Comparison of ENCODE assay signal across 14 cellular contexts in genomic region chr1:9435101-9435636, GRCh38.
DNase-seq lines count a peak whose midpoint lies in the region; ATAC-seq, FAIRE-seq and TF ChIP-seq lines count a peak whose summit lies in the region.
"Had no signal": no experiment of that assay in that cellular context is flagged by ENCODE, and none has a peak within 500 bp of the region (broad histone marks: within the 10 kb centered on the region; RNA-seq: fewer than 3 reads in every experiment).

No MANE protein-coding gene starts in this region.

- no peak for FAIRE-seq in A549 (lab: Jason Lieb, UNC)
- no peak for FAIRE-seq in bronchial epithelial cell (lab: Jason Lieb, UNC)

- CTCF ChIA-PET in A549 (lab: Yijun Ruan, JAX), result interaction anchor here (1.2 to 1.8 kb wide), 2 partner anchors 21 to 50 kb away, joined by 3 to 8 read pairs; no protein-coding TSS in a partner anchor

- H3K27ac Mint-ChIP-seq in progenitor cell of endocrine pancreas, result peak overlapping the region; percentile 86
- H3K27ac Mint-ChIP-seq: activated CD4-positive, alpha-beta T cell treated with anti-CD3 and anti-CD28 coated beads, Interleukin-2, amount 10 ng/mL, durations not matched to agents 24 days and 14 days; activated naive CD4-positive, alpha-beta T cell treated with anti-CD3 and anti-CD28 coated beads, Interleukin-2, amount 10 ng/mL, durations not matched to agents 7 days and 5 days; effector memory CD8-positive, alpha-beta T cell had no signal

- TF ChIP-seq EP300 in A549 (IDR thresholded peaks at IDR 0.05), result no peak

- H4K20me1 ChIP-seq in hepatocyte (ENCODE audit: insufficient read depth, poor library complexity, severe bottlenecking), result no peaks in the 10 kb centered on the region

- H3K27me3 ChIP-seq in bronchial epithelial cell (ENCODE audit: control insufficient read depth, insufficient read depth, low read length) (no peaks in the 10 kb centered on the region), hepatocyte (no peaks in the 10 kb centered on the region)

- no peak for TF ChIP-seq POLR2A in A549 (IDR thresholded peaks at IDR 0.05; ENCODE audit: low read length)

- no peaks in the 10 kb centered on the region for H3K27me3 Mint-ChIP-seq in progenitor cell of endocrine pancreas

- peak overlapping the region; percentile 63 to 86; a peak in 4 of 6 replicates for H3K27ac ChIP-seq in A549
- H3K27ac ChIP-seq in hepatocyte, result peak overlapping the region; percentile 89

- H3K79me2 ChIP-seq in hepatocyte, result no peaks in the 10 kb centered on the region

- 30% methylated on average over 4 of the region's 4 CpGs for WGBS in A549 (ENCODE audit: missing lambda C conversion rate)
- 40% methylated on average over 4 of the region's 4 CpGs for WGBS in hepatocyte (ENCODE audit: low lambda C conversion rate, missing lambda C conversion rate)

- peak overlapping the region; percentile 21; the same call in 1 of the 3 replicates for H3K4me2 ChIP-seq in A549
- peak overlapping the region; percentile 22 for H3K4me2 ChIP-seq in hepatocyte

- no peak for ATAC-seq in A549
- no peak for ATAC-seq in HG02763 (IDR thresholded peaks at IDR 0.05; ENCODE audit: unreplicated experiment)
- ATAC-seq in GM19463 (IDR thresholded peaks at IDR 0.05; ENCODE audit: unreplicated experiment), result no peak
- ATAC-seq: effector memory CD8-positive, alpha-beta T cell; HCT116 had no signal

- POLR2A ChIA-PET in A549 (lab: Yijun Ruan, JAX), result no interaction called here

- H3K4me1 Mint-ChIP-seq in progenitor cell of endocrine pancreas (ENCODE audit: low read depth), result peaks cover 45% of the 10 kb centered on the region
- H3K4me1 Mint-ChIP-seq: activated CD4-positive, alpha-beta T cell treated with anti-CD3 and anti-CD28 coated beads, Interleukin-2, amount 10 ng/mL, durations not matched to agents 24 days and 14 days had no signal

- H3K4me1 ChIP-seq in A549 (peaks cover 57% of the 10 kb centered on the region), hepatocyte (ENCODE audit: insufficient read depth) (peaks cover 50% of the 10 kb centered on the region)

- no peak for TF ChIP-seq RAD21 in A549 (conservative IDR thresholded peaks at IDR 0.05 in 1 of 2, IDR thresholded peaks at IDR 0.05 in 1 of 2)

- no peaks in the 10 kb centered on the region for H3K9me2 ChIP-seq in hepatocyte (replicated peaks; ENCODE audit: insufficient read depth)

- no peaks in the 10 kb centered on the region for H3K36me3 Mint-ChIP-seq in progenitor cell of endocrine pancreas (ENCODE audit: insufficient read depth)
- H3K36me3 Mint-ChIP-seq: activated naive CD4-positive, alpha-beta T cell treated with anti-CD3 and anti-CD28 coated beads, Interleukin-2, amount 10 ng/mL, durations not matched to agents 7 days and 5 days had no signal

- no peak for TF ChIP-seq CTCF in A549 (IDR thresholded peaks at IDR 0.05)
- no peak for TF ChIP-seq CTCF in bronchial epithelial cell (IDR thresholded peaks at IDR 0.05; ENCODE audit: insufficient read depth, low read length, severe bottlenecking)
- TF ChIP-seq CTCF in hepatocyte (IDR thresholded peaks at IDR 0.05; ENCODE audit: poor library complexity), result no peak
- no peak for TF ChIP-seq CTCF in progenitor cell of endocrine pancreas (IDR thresholded peaks at IDR 0.05; ENCODE audit: unreplicated experiment)

- H3K9me3 Mint-ChIP-seq in progenitor cell of endocrine pancreas (ENCODE audit: low read depth), result no peaks in the 10 kb centered on the region
- H3K9me3 Mint-ChIP-seq: activated CD4-positive, alpha-beta T cell treated with anti-CD3 and anti-CD28 coated beads, Interleukin-2, amount 10 ng/mL, durations not matched to agents 24 days and 14 days; activated naive CD4-positive, alpha-beta T cell treated with anti-CD3 and anti-CD28 coated beads, Interleukin-2, amount 10 ng/mL, durations not matched to agents 7 days and 5 days; effector memory CD8-positive, alpha-beta T cell had no signal

- H3K4me3 Mint-ChIP-seq in progenitor cell of endocrine pancreas (ENCODE audit: low read depth), result no peak overlapping the region
- H3K4me3 Mint-ChIP-seq: activated CD4-positive, alpha-beta T cell treated with anti-CD3 and anti-CD28 coated beads, Interleukin-2, amount 10 ng/mL, durations not matched to agents 24 days and 14 days; activated naive CD4-positive, alpha-beta T cell treated with anti-CD3 and anti-CD28 coated beads, Interleukin-2, amount 10 ng/mL, durations not matched to agents 7 days and 5 days; effector memory CD8-positive, alpha-beta T cell had no signal

- no peak overlapping the region for H2AFZ ChIP-seq in hepatocyte

- DNase-seq in A549 (ENCODE audit: low read depth in 1 of 2, low spot score in 1 of 2) (no peak), bronchial epithelial cell (ENCODE audit: low read depth) (peak; percentile 77), hepatocyte (ENCODE audit: low spot score) (peak; percentile 58), progenitor cell of endocrine pancreas (ENCODE audit: low spot score, unreplicated experiment) (no peak), NCI-H345 treated with DMSO at 0.1 percent for 48 hours (lab: John Stamatoyannopoulos, UW; ENCODE audit: unreplicated experiment) (no peak)
- no peak for DNase-seq in NK-92 treated with Interleukin-12 subunit alpha and Interleukin-12 subunit beta, amount 100 ng/mL, for 24 hours (lab: John Stamatoyannopoulos, UW)
- DNase-seq: activated CD4-positive, alpha-beta T cell treated with anti-CD3 and anti-CD28 coated beads, Interleukin-2, amount 10 ng/mL, durations not matched to agents 24 days and 14 days; activated naive CD4-positive, alpha-beta T cell treated with anti-CD3 and anti-CD28 coated beads, Interleukin-2, amount 10 ng/mL, durations not matched to agents 7 days and 5 days; activated T-cell treated with anti-CD3 and anti-CD28 coated beads for 4 hours; effector memory CD8-positive, alpha-beta T cell; NCI-H187 treated with DMSO at 0.1 percent for 48 hours had no signal

- H3K4me3 ChIP-seq in A549 (no peak overlapping the region), bronchial epithelial cell (ENCODE audit: low read depth, low read length) (no peak overlapping the region), hepatocyte (no peak overlapping the region)

- no peaks in the 10 kb centered on the region for H3K9me3 ChIP-seq in A549
- no peaks in the 10 kb centered on the region for H3K9me3 ChIP-seq in hepatocyte (ENCODE audit: low read depth)

- H3K36me3 ChIP-seq in bronchial epithelial cell (ENCODE audit: control insufficient read depth, insufficient read depth, low read length) (no peaks in the 10 kb centered on the region), hepatocyte (replicated peaks; ENCODE audit: insufficient read depth, low read depth) (no peaks in the 10 kb centered on the region)

TF ChIP-seq in A549, 52 proteins besides CTCF, POLR2A, EP300 and RAD21:
- TF ChIP-seq BHLHE40 (IDR thresholded peaks at IDR 0.05; ENCODE audit: low read depth, low read length) (no peak), CHD2 (IDR thresholded peaks at IDR 0.05; ENCODE audit: low read length, partially characterized antibody) (no peak), CHD4 (IDR thresholded peaks at IDR 0.05; ENCODE audit: borderline replicate concordance) (no peak)

Comparison
In these comparisons a context has a peak if more than half of its experiments do, and no peak if none do; other contexts are left out.
1. DNase-seq: peak in bronchial epithelial cell (single experiment) and hepatocyte (single experiment); none in A549 (0 of 2), progenitor cell of endocrine pancreas (single experiment), NCI-H345 treated with DMSO at 0.1 percent for 48 hours (single experiment) and NK-92 treated with Interleukin-12 subunit alpha and Interleukin-12 subunit beta, amount 100 ng/mL, for 24 hours (single experiment).